8 cellular contexts compared by ENCODE assay signal in genomic region chr2:88690591-88691338, GRCh38. TPM values are rescaled to one million over a fixed set of nuclear protein-coding genes. Genes with fewer than 3 reads are reported as not detected.
A peak's percentile ranks its signal among the peaks of the same experiment; 100 is the strongest.
DNase-seq lines count a peak whose midpoint lies in the region; ATAC-seq and TF ChIP-seq lines count a peak whose summit lies in the region.

No MANE protein-coding gene starts in this region.

- peaks cover 3% of the 10 kb centered on the region for H3K9me3 Mint-ChIP-seq in activated T-cell treated with anti-CD3 and anti-CD28 coated beads, Interleukin-2, amount 50 U/mL, for 24 hours

- peak overlapping the region; percentile 97 for H3K4me3 ChIP-seq in NB4 (ENCODE audit: low read depth, low read length)
- peak overlapping the region; percentile 94 for H3K4me3 ChIP-seq in rectal smooth muscle tissue (ENCODE audit: low read length)

- peak overlapping the region; percentile 96 for H3K27ac Mint-ChIP-seq in activated T-cell treated with anti-CD3 and anti-CD28 coated beads, Interleukin-2, amount 50 U/mL, for 24 hours

- H3K27me3 ChIP-seq in rectal smooth muscle tissue (ENCODE audit: control insufficient read depth, insufficient read depth, low read length), result no peaks in the 10 kb centered on the region

- peak overlapping the region; percentile 98 for H3K4me3 Mint-ChIP-seq in activated T-cell treated with anti-CD3 and anti-CD28 coated beads, Interleukin-2, amount 50 U/mL, for 24 hours

- peak; percentile 22 for ATAC-seq in GM21717 (IDR thresholded peaks at IDR 0.05; ENCODE audit: unreplicated experiment)

- peak overlapping the region; percentile 72 for H3K9ac ChIP-seq in rectal smooth muscle tissue (ENCODE audit: low read length)

- no peak for TF ChIP-seq POLR2A in NB4 (IDR thresholded peaks at IDR 0.05; ENCODE audit: extremely low read depth, insufficient read length)

- no peaks in the 10 kb centered on the region for H3K36me3 ChIP-seq in rectal smooth muscle tissue (ENCODE audit: control insufficient read depth, insufficient read depth, low read length)

- H3K27ac ChIP-seq in rectal smooth muscle tissue (ENCODE audit: low read depth, low read length), result peak overlapping the region; percentile 73

- DNase-seq in Daoy (ENCODE audit: low read depth) (peak; percentile 32), NB4 (ENCODE audit: low read depth) (no peak), germinal center (ENCODE audit: low spot score) (peak; percentile 41), GF-D8 (lab: John Stamatoyannopoulos, UW) (no peak), cerebellum (ENCODE audit: low spot score) (no peak)
- no peak for DNase-seq in activated T-cell treated with anti-CD3 and anti-CD28 coated beads, Interleukin-2, amount 50 U/mL, for 24 hours

- peaks cover 54% of the 10 kb centered on the region for H3K4me1 Mint-ChIP-seq in activated T-cell treated with anti-CD3 and anti-CD28 coated beads, Interleukin-2, amount 50 U/mL, for 24 hours (ENCODE audit: low read depth)

- H3K36me3 Mint-ChIP-seq in activated T-cell treated with anti-CD3 and anti-CD28 coated beads, Interleukin-2, amount 50 U/mL, for 24 hours (ENCODE audit: low read depth), result peaks cover 43% of the 10 kb centered on the region

- no peaks in the 10 kb centered on the region for H3K27me3 Mint-ChIP-seq in activated T-cell treated with anti-CD3 and anti-CD28 coated beads, Interleukin-2, amount 50 U/mL, for 24 hours

- H3K4me1 ChIP-seq in rectal smooth muscle tissue (ENCODE audit: control insufficient read depth, insufficient read depth, low read length), result peaks cover 2% of the 10 kb centered on the region

- TF ChIP-seq CTCF in NB4 (IDR thresholded peaks at IDR 0.05; ENCODE audit: low read depth, low read length), result no peak

RNA-seq across cellular contexts. Expression of gene RPIA, which starts 0.7 kb away (rescaled TPM):
- total RNA-seq in Daoy (2014; rRNA removed; shearing (Covaris generic)), result 3.2 and 7.6 TPM in 2 replicates
- 7.5 TPM for total RNA-seq in cerebellum

Comparison
In these comparisons a context has a peak if more than half of its experiments do, and no peak if none do; other contexts are left out.
1. DNase-seq: peak in Daoy (single experiment) and germinal center (single experiment); none in NB4 (single experiment), activated T-cell treated with anti-CD3 and anti-CD28 coated beads, Interleukin-2, amount 50 U/mL, for 24 hours (single experiment), GF-D8 (single experiment) and cerebellum (single experiment).